Comparison of ENCODE assay signal across 32 cellular contexts in genomic region chr5:35677878-35678277, GRCh38.
"Had no signal": no experiment of that assay in that cellular context is flagged by ENCODE, and none has a peak within 500 bp of the region (broad histone marks: within the 10 kb centered on the region; RNA-seq: fewer than 3 reads in every experiment).

No MANE protein-coding gene starts in this region.

- H3K27ac ChIP-seq: adrenal gland, body of pancreas, colonic mucosa, esophagus muscularis mucosa, foreskin keratinocyte, gastrocnemius medialis, heart right ventricle, hepatocyte, WERI-Rb-1 had no signal

- H3K79me2 ChIP-seq: hepatocyte had no signal

- H3K4me1 ChIP-seq: adrenal gland, body of pancreas, colonic mucosa, foreskin keratinocyte, gastrocnemius medialis had no signal

- H2AFZ ChIP-seq: hepatocyte had no signal

- H3K36me3 ChIP-seq: adrenal gland, colonic mucosa, esophagus muscularis mucosa, gastrocnemius medialis, heart right ventricle, WERI-Rb-1 had no signal

- ATAC-seq: activated CD4-positive, alpha-beta T cell treated with anti-CD3 and anti-CD28 coated beads for 36 hours; activated CD4-positive, CD25-positive, alpha-beta regulatory T cell treated with anti-CD3 and anti-CD28 coated beads, Interleukin-2, amount 50 U/mL, for 24 hours; activated CD8-positive, alpha-beta memory T cell treated with anti-CD3 and anti-CD28 coated beads, Interleukin-2, amount 10 ng/mL, durations not matched to agents 7 days and 5 days; activated CD8-positive, alpha-beta T cell treated with anti-CD3 and anti-CD28 coated beads, Interleukin-2, amount 10 ng/mL, durations not matched to agents 7 days and 5 days; body of pancreas; effector memory CD8-positive, alpha-beta T cell; foreskin keratinocyte; gastrocnemius medialis; heart right ventricle; T-helper 17 cell had no signal

- H3K4me2 ChIP-seq: hepatocyte had no signal

- DNase-seq: activated B cell treated with CpG ODN at 0.5 μM for 24 hours; activated CD4-positive, alpha-beta memory T cell treated with anti-CD3 and anti-CD28 coated beads for 36 hours; activated CD4-positive, alpha-beta T cell treated with anti-CD3 and anti-CD28 coated beads for 36 hours; activated CD4-positive, alpha-beta T cell treated with anti-CD3 and anti-CD28 coated beads, Interleukin-2, amount 10 ng/mL, durations not matched to agents 24 days and 14 days; activated CD8-positive, alpha-beta memory T cell treated with anti-CD3 and anti-CD28 coated beads, Interleukin-2, amount 10 ng/mL, durations not matched to agents 7 days and 5 days; activated CD8-positive, alpha-beta memory T cell treated with anti-CD3 and anti-CD28 coated beads, Interleukin-2, amount 50 U/mL, for 4 hours; activated CD8-positive, alpha-beta T cell treated with anti-CD3 and anti-CD28 coated beads, Interleukin-2, amount 10 ng/mL, durations not matched to agents 7 days and 5 days; activated gamma-delta T cell; activated naive CD4-positive, alpha-beta T cell; activated naive CD4-positive, alpha-beta T cell treated with anti-CD3 and anti-CD28 coated beads, Interleukin-2, amount 50 U/mL, for 16 hours; activated naive CD8-positive, alpha-beta T cell treated with anti-CD3 and anti-CD28 coated beads for 36 hours; activated naive CD8-positive, alpha-beta T cell treated with anti-CD3 and anti-CD28 coated beads, Interleukin-2, amount 50 U/mL, for 24 hours; activated T-cell treated with anti-CD3 and anti-CD28 coated beads, Interleukin-2, amount 50 U/mL, for 1 hour; activated T-cell treated with anti-CD3 and anti-CD28 coated beads, Interleukin-2, amount 50 U/mL, for 48 hours; adrenal gland; amygdala; aorta; body of pancreas; central memory CD4-positive, alpha-beta T cell; cerebellar nuclear complex; colonic mucosa; effector memory CD8-positive, alpha-beta T cell; foreskin keratinocyte; gastrocnemius medialis; heart right ventricle; T-helper 1 cell; T-helper 17 cell; T1000; WERI-Rb-1 had no signal

- H3K4me3 ChIP-seq: adrenal gland, body of pancreas, colonic mucosa, esophagus muscularis mucosa, gastrocnemius medialis, heart right ventricle, hepatocyte had no signal

- H3K9me3 ChIP-seq: adrenal gland, body of pancreas, colonic mucosa, esophagus muscularis mucosa, gastrocnemius medialis, heart right ventricle had no signal

- H3K27me3 ChIP-seq: adrenal gland, body of pancreas, colonic mucosa, esophagus muscularis mucosa, foreskin keratinocyte, gastrocnemius medialis, heart right ventricle, hepatocyte had no signal
